11 cellular contexts compared by ENCODE assay signal in genomic region chr14:101673873-101674272, GRCh38.
"Had no signal": no experiment of that assay in that cellular context is flagged by ENCODE, and none has a peak within 500 bp of the region (broad histone marks: within the 10 kb centered on the region; RNA-seq: fewer than 3 reads in every experiment).

No MANE protein-coding gene starts in this region.

- H3K9me3 ChIP-seq: HAP-1 had no signal

- H3K4me3 ChIP-seq: GM23248, GM23338, HAP-1 had no signal

- H3K36me3 ChIP-seq: HAP-1 had no signal

- H3K4me2 ChIP-seq: GM23338 had no signal

- ATAC-seq: GM23338, HCT116 had no signal

- H3K27ac ChIP-seq: GM23248 had no signal

- H3K4me3 Mint-ChIP-seq: GM23338, H9, HFFc6 had no signal

- H3K9ac ChIP-seq: GM23248 had no signal

- FAIRE-seq: H1, H54 had no signal

- H3K4me1 ChIP-seq: HAP-1 had no signal

- DNase-seq: GM23248, GOT3, H7, H9, HCEC 1CT, HFFc6 had no signal

- H2AFZ ChIP-seq: GM23248, GM23338 had no signal

- H3K27ac Mint-ChIP-seq: GM23338, H9, HFFc6 had no signal

- H3K4me1 Mint-ChIP-seq: GM23338, H9 had no signal
